In the genomic region with DNA sequence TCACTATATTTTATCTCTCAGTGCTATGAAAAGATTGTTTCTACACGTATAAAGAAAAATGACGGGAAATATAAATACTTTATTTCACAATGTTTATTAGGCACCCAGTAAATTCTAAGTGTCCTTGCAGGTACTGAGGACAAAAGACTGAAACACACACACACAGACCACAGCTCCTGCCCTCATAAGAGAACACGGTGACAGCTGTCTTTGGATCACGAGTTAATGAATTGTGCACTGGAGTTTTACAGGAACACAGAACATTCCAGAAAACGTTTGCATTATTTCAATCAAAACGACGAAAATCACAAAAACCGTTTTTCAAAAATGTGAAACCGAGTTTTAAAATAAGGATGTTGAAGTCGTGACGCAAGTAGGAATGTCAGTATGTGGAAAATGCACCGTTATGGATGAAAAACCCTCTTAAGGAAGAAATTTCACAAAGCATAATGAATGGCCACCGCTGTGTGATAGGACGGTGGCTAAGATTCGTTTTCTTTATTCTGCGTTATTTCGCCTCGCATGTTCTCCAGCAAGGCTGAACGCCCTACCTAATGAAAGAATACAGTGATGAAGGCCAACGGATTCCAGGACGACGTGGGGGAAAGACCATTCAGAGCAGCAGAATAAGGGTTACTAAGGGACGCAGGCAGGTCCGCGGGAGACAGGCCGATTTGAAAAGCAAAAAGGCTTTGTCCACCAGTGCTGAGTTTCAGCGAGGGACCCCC, we compare ENCODE assay signal across 8 cellular contexts. TPM values are rescaled to one million over a fixed set of nuclear protein-coding genes. Genes with fewer than 3 reads are reported as not detected.
DNase-seq lines count a peak whose midpoint lies in the region; ATAC-seq and TF ChIP-seq lines count a peak whose summit lies in the region.

No MANE protein-coding gene starts in this region.

- H3K9me3 ChIP-seq in heart right ventricle = no peaks in the 10 kb centered on the region
- no peaks in the 10 kb centered on the region for H3K9me3 ChIP-seq in Karpas-422 (ENCODE audit: low read length)
- H3K9me3 ChIP-seq in mucosa of stomach (ENCODE audit: control insufficient read depth, low read length) = no peaks in the 10 kb centered on the region

- H3K27ac Mint-ChIP-seq in central memory CD8-positive, alpha-beta T cell (ENCODE audit: low read depth) = peak overlapping the region; percentile 99

- TF ChIP-seq CTCF in heart right ventricle (IDR thresholded peaks at IDR 0.05) = no peak

- peak overlapping the region; percentile 95 for H2AFZ ChIP-seq in Karpas-422 (ENCODE audit: low read length)

- peaks cover 19% of the 10 kb centered on the region for H3K36me3 Mint-ChIP-seq in central memory CD8-positive, alpha-beta T cell (ENCODE audit: insufficient read depth)

- H3K4me1 Mint-ChIP-seq in central memory CD8-positive, alpha-beta T cell = peaks cover 15% of the 10 kb centered on the region

- H3K4me1 ChIP-seq in heart right ventricle (peaks cover 0 to 10% (median 0%) of the 10 kb centered on the region in 9 donors), Karpas-422 (ENCODE audit: low read length) (peaks cover 17% of the 10 kb centered on the region), mucosa of stomach (ENCODE audit: control insufficient read depth, insufficient read depth, low read length) (no peaks in the 10 kb centered on the region)

- H3K9me2 ChIP-seq in Karpas-422 (replicated peaks; ENCODE audit: insufficient read depth, low read length) = no peaks in the 10 kb centered on the region

- intact Hi-C loops in heart right ventricle (cut with DNase I) (no loop called here), left ventricle myocardium superior (cut with micrococcal nuclease) (no loop called here)

- H3K9me3 Mint-ChIP-seq in central memory CD8-positive, alpha-beta T cell = no peaks in the 10 kb centered on the region

- H3K27ac ChIP-seq in heart right ventricle = peak overlapping the region; percentile 90 to 98 (median 96)
- H3K27ac ChIP-seq in Karpas-422 (ENCODE audit: low read length) = peak overlapping the region; percentile 90

- no peaks in the 10 kb centered on the region for H3K27me3 Mint-ChIP-seq in central memory CD8-positive, alpha-beta T cell

- H3K27me3 ChIP-seq in heart right ventricle (peaks cover 0 to 3% (median 0%) of the 10 kb centered on the region in 7 donors), Karpas-422 (ENCODE audit: low read length) (no peaks in the 10 kb centered on the region), mucosa of stomach (ENCODE audit: control insufficient read depth, insufficient read depth, low read length) (no peaks in the 10 kb centered on the region)

- H3K4me3 ChIP-seq in heart right ventricle (peak overlapping the region; percentile 45 to 69 (median 65)), Karpas-422 (ENCODE audit: low read length) (peak overlapping the region; percentile 86), mucosa of stomach (ENCODE audit: low read length) (peak overlapping the region; percentile 41)

- H3K36me3 ChIP-seq in heart right ventricle = no peaks in the 10 kb centered on the region
- no peaks in the 10 kb centered on the region for H3K36me3 ChIP-seq in Karpas-422 (ENCODE audit: insufficient read depth, low read length)
- no peaks in the 10 kb centered on the region for H3K36me3 ChIP-seq in mucosa of stomach (ENCODE audit: control insufficient read depth, insufficient read depth, low read length)

- 3% methylated on average over 27 of the region's 27 CpGs for WGBS in heart right ventricle, 2 donors

- H4K20me1 ChIP-seq in Karpas-422 (ENCODE audit: insufficient read depth, low read depth, low read length) = no peaks in the 10 kb centered on the region

- peak overlapping the region; percentile 88 for H3K4me3 Mint-ChIP-seq in central memory CD8-positive, alpha-beta T cell

- ATAC-seq in heart right ventricle (no peak), left ventricle myocardium superior (no peak), GM19023 (IDR thresholded peaks at IDR 0.05; ENCODE audit: unreplicated experiment) (no peak)
- no peak for ATAC-seq in central memory CD8-positive, alpha-beta T cell (replicated peaks; ENCODE audit: extremely low read depth, poor library complexity, severe bottlenecking)

- H3K9ac ChIP-seq in Karpas-422 (ENCODE audit: low read length) (peak overlapping the region; percentile 92), mucosa of stomach (ENCODE audit: low read length) (peak overlapping the region; percentile 82)

- DNase-seq in heart right ventricle (no peak), left ventricle myocardium superior (no peak), Karpas-422 (no peak), NCI-H1048 (lab: John Stamatoyannopoulos, UW) (no peak), SHP77 (lab: John Stamatoyannopoulos, UW) (no peak)
- DNase-seq in central memory CD8-positive, alpha-beta T cell (ENCODE audit: low spot score in 2 of 2) = no peak

- H3K79me2 ChIP-seq in Karpas-422 (ENCODE audit: low read length) = no peaks in the 10 kb centered on the region

- peak overlapping the region; percentile 91 for H3K4me2 ChIP-seq in Karpas-422 (ENCODE audit: low read depth, low read length, poor library complexity, severe bottlenecking)

RNA-seq across cellular contexts. Expression of a gene that starts 24.2 kb away (rescaled TPM):
- 1 to 10 TPM; 5.5 to 9.4 (median 7.1) TPM for total RNA-seq in heart right ventricle
- 10 to 100 TPM; 11.9 to 12.4 TPM for polyA plus RNA-seq in heart right ventricle
- total RNA-seq in left ventricle myocardium superior = 7.3 TPM
- 7.2 and 22.1 TPM in 2 replicates for total RNA-seq in Karpas-422 (2014; rRNA removed; shearing (Covaris generic); ENCODE audit: low replicate concordance)

RNA-seq across cellular contexts. Expression of a gene that starts 37.0 kb away (rescaled TPM):
- total RNA-seq in heart right ventricle = 10 to 100 TPM in 1 of 10 donors, 1 to 10 TPM in 9; 4.3 to 10.3 (median 6.8) TPM
- 10 to 100 TPM; 15.0 to 41.4 TPM for polyA plus RNA-seq in heart right ventricle
- 5.9 TPM for total RNA-seq in left ventricle myocardium superior
- total RNA-seq in Karpas-422 (2014; rRNA removed; shearing (Covaris generic); ENCODE audit: low replicate concordance) = 10.2 and 15.0 TPM in 2 replicates
